14 cellular contexts compared by ENCODE assay signal in the genomic region with DNA sequence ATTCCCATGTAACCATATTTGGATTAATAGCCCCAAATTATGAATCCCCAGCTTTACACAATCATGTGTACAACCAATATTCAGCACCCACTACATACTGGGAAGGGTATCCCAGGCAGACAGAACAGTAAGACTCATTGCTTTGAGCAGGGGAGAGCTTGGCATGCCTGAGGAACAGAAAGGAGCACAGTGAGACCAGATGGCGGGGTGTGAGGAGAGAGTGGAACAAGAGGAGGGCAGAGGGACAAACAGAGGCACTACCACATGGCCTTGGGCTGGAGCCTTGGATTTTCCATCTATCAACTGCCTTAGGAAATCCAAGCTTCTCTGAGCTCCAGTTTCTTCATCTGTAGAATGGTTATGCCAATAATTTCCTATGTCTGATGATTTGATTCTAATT. TPM values are rescaled to one million over a fixed set of nuclear protein-coding genes. Genes with fewer than 3 reads are reported as not detected.
DNase-seq lines count a peak whose midpoint lies in the region; FAIRE-seq and TF ChIP-seq lines count a peak whose summit lies in the region.
"Had no signal": no experiment of that assay in that cellular context is flagged by ENCODE, and none has a peak within 500 bp of the region (broad histone marks: within the 10 kb centered on the region; RNA-seq: fewer than 3 reads in every experiment).

No MANE protein-coding gene starts in this region.

- TF ChIP-seq CTCF in keratinocyte (optimal IDR thresholded peaks at IDR 0.05 in 1 of 3, IDR thresholded peaks at IDR 0.05 in 1 of 3, conservative IDR thresholded peaks at IDR 0.05 in 1 of 3; ENCODE audit: extremely low read depth in 1 of 3, insufficient read depth in 2 of 3, low read length in 3 of 3) (no peak), lower leg skin (IDR thresholded peaks at IDR 0.05) (no peak)

- peak overlapping the region; percentile 100 for H3K4me3 Mint-ChIP-seq in T-helper 1 cell treated with Interleukin-12 subunit alpha and Interleukin-12 subunit beta and Interleukin-4 antibody, amounts not matched to agents 30 μg/mL and 1 μg/mL, for 36 hours
- peak overlapping the region; percentile 34 for H3K4me3 Mint-ChIP-seq in activated T-helper 2 cell treated with anti-CD3 and anti-CD28 coated beads, Interferon-gamma antibody, Interleukin-2, Interleukin-4, amounts not matched to agents 10 μg/mL and 5 μg/mL and 100 μg/mL, durations not matched to agents 14 hours and 24 hours and 36 hours (ENCODE audit: low read depth)

- H3K27me3 Mint-ChIP-seq in T-helper 1 cell treated with Interleukin-12 subunit alpha and Interleukin-12 subunit beta and Interleukin-4 antibody, amounts not matched to agents 30 μg/mL and 1 μg/mL, for 36 hours (ENCODE audit: low read depth): no peaks in the 10 kb centered on the region
- H3K27me3 Mint-ChIP-seq in activated T-helper 2 cell treated with anti-CD3 and anti-CD28 coated beads, Interferon-gamma antibody, Interleukin-2, Interleukin-4, amounts not matched to agents 10 μg/mL and 5 μg/mL and 100 μg/mL, durations not matched to agents 14 hours and 24 hours and 36 hours (ENCODE audit: low read depth): no peaks in the 10 kb centered on the region

- H3K4me1 ChIP-seq in keratinocyte (ENCODE audit: control insufficient read depth, extremely low read depth, insufficient read depth, low read length): peaks cover 72% of the 10 kb centered on the region

- FAIRE-seq in keratinocyte (lab: Jason Lieb, UNC): no peak
- FAIRE-seq: GM19239 had no signal

- peaks cover 71% of the 10 kb centered on the region for H3K4me1 Mint-ChIP-seq in T-helper 1 cell treated with Interleukin-12 subunit alpha and Interleukin-12 subunit beta and Interleukin-4 antibody, amounts not matched to agents 30 μg/mL and 1 μg/mL, for 36 hours (ENCODE audit: low read depth)
- peaks cover 67% of the 10 kb centered on the region for H3K4me1 Mint-ChIP-seq in activated T-helper 2 cell treated with anti-CD3 and anti-CD28 coated beads, Interferon-gamma antibody, Interleukin-2, Interleukin-4, amounts not matched to agents 10 μg/mL and 5 μg/mL and 100 μg/mL, durations not matched to agents 14 hours and 24 hours and 36 hours (ENCODE audit: low read depth)

- H3K4me2 ChIP-seq in keratinocyte (ENCODE audit: control insufficient read depth, extremely low read depth, insufficient read depth, low read depth, low read length): peak overlapping the region; percentile 94
- H3K4me2 ChIP-seq: hepatocyte had no signal

- 75 to 78% methylated on average over 1 of the region's 1 CpG for WGBS in lower leg skin, 2 donors

- H3K4me3 ChIP-seq in H7 (ENCODE audit: insufficient read depth, low read depth, low read length) (no peak overlapping the region), keratinocyte (ENCODE audit: control insufficient read depth in 2 of 3, extremely low read depth in 1 of 3, insufficient read depth in 2 of 3, low read depth in 1 of 3, low read length in 3 of 3) (peak overlapping the region in 2 of 3 experiments; percentile 4 to 28), lower leg skin (ENCODE audit: low read depth, poor library complexity, severe bottlenecking) (no peak overlapping the region)
- H3K4me3 ChIP-seq: hepatocyte had no signal

- peak overlapping the region; percentile 97 for H3K27ac ChIP-seq in keratinocyte (ENCODE audit: control insufficient read depth, insufficient read depth, low read length)
- H3K27ac ChIP-seq: hepatocyte had no signal

- H3K36me3 Mint-ChIP-seq in T-helper 1 cell treated with Interleukin-12 subunit alpha and Interleukin-12 subunit beta and Interleukin-4 antibody, amounts not matched to agents 30 μg/mL and 1 μg/mL, for 36 hours (ENCODE audit: low read depth): peaks cover 68% of the 10 kb centered on the region
- H3K36me3 Mint-ChIP-seq in activated T-helper 2 cell treated with anti-CD3 and anti-CD28 coated beads, Interferon-gamma antibody, Interleukin-2, Interleukin-4, amounts not matched to agents 10 μg/mL and 5 μg/mL and 100 μg/mL, durations not matched to agents 14 hours and 24 hours and 36 hours (ENCODE audit: low read depth): peaks cover 71% of the 10 kb centered on the region

- DNase-seq in T-helper 1 cell: no peak
- peak; percentile 8 for DNase-seq in H7
- no peak for DNase-seq in activated T-helper 2 cell treated with anti-CD3 and anti-CD28 coated beads, Interferon-gamma antibody, Interleukin-2, Interleukin-4, amounts not matched to agents 10 μg/mL and 5 μg/mL and 100 μg/mL, durations not matched to agents 14 hours and 24 hours and 36 hours (ENCODE audit: low spot score)
- DNase-seq in keratinocyte (ENCODE audit: low read depth, low spot score): no peak
- DNase-seq in lower leg skin (ENCODE audit: low spot score in 2 of 2): no peak
- DNase-seq in NCI-H146 (lab: John Stamatoyannopoulos, UW): no peak
- DNase-seq in nucleus accumbens (lab: John Stamatoyannopoulos, UW): no peak
- DNase-seq: Kasumi-1, NCI-H1694, NCI-H510A treated with DMSO at 0.1 percent for 48 hours, upper lobe of left lung had no signal

- H4K20me1 ChIP-seq in keratinocyte (ENCODE audit: control insufficient read depth, extremely low read depth, insufficient read depth, low read length): no peaks in the 10 kb centered on the region

- peaks cover 40% of the 10 kb centered on the region for H3K79me2 ChIP-seq in keratinocyte (ENCODE audit: control insufficient read depth, insufficient read depth, low read length)

- no peak overlapping the region for H2AFZ ChIP-seq in keratinocyte (ENCODE audit: control insufficient read depth, low read length)
- H2AFZ ChIP-seq: hepatocyte had no signal

- peak overlapping the region; percentile 2 for H3K9ac ChIP-seq in keratinocyte (ENCODE audit: control insufficient read depth, extremely low read depth, insufficient read depth, low read length)

- no peak for TF ChIP-seq POLR2A in lower leg skin (IDR thresholded peaks at IDR 0.05)

- H3K27ac Mint-ChIP-seq in T-helper 1 cell treated with Interleukin-12 subunit alpha and Interleukin-12 subunit beta and Interleukin-4 antibody, amounts not matched to agents 30 μg/mL and 1 μg/mL, for 36 hours: peak overlapping the region; percentile 59
- H3K27ac Mint-ChIP-seq in activated T-helper 2 cell treated with anti-CD3 and anti-CD28 coated beads, Interferon-gamma antibody, Interleukin-2, Interleukin-4, amounts not matched to agents 10 μg/mL and 5 μg/mL and 100 μg/mL, durations not matched to agents 14 hours and 24 hours and 36 hours: peak overlapping the region; percentile 42

- dilution Hi-C loops in keratinocyte (cut with MboI; ENCODE audit: extremely low pct_ligation_motif_present, low sequenced_read_pairs): no loop called here

- H3K9me1 ChIP-seq in keratinocyte (ENCODE audit: control insufficient read depth, extremely low read depth, insufficient read depth, low read length): no peaks in the 10 kb centered on the region

- intact Hi-C loops in activated T-helper 2 cell treated with anti-CD3 and anti-CD28 coated beads, Interferon-gamma antibody, Interleukin-2, Interleukin-4, amounts not matched to agents 10 μg/mL and 5 μg/mL and 100 μg/mL, durations not matched to agents 14 hours and 24 hours and 36 hours (cut with micrococcal nuclease): loop anchor here (5.0 kb wide), 1 partner anchor 952 kb away; a partner anchor contains a TSS
- intact Hi-C loops in lower leg skin (cut with DNase I; ENCODE audit: low total_unique reads): no loop called here

- H3K27me3 ChIP-seq in H7 (ENCODE audit: control insufficient read depth, insufficient read depth, low read length): peaks cover 35% of the 10 kb centered on the region
- H3K27me3 ChIP-seq in keratinocyte (ENCODE audit: control insufficient read depth, extremely low read depth, insufficient read depth, low read length): no peaks in the 10 kb centered on the region
- H3K27me3 ChIP-seq: hepatocyte, upper lobe of left lung had no signal

- H3K9me3 ChIP-seq in keratinocyte (ENCODE audit: control insufficient read depth, low read depth, low read length): no peaks in the 10 kb centered on the region
- H3K9me3 ChIP-seq: upper lobe of left lung had no signal

- H3K36me3 ChIP-seq in H7 (replicated peaks; ENCODE audit: control insufficient read depth, insufficient read depth, low read length): no peaks in the 10 kb centered on the region
- H3K36me3 ChIP-seq in keratinocyte (ENCODE audit: control insufficient read depth in 2 of 2, extremely low read depth in 1 of 2, insufficient read depth in 2 of 2, low read length in 2 of 2): peaks cover 14 to 45% of the 10 kb centered on the region in 2 experiments

- H3K9me3 Mint-ChIP-seq in T-helper 1 cell treated with Interleukin-12 subunit alpha and Interleukin-12 subunit beta and Interleukin-4 antibody, amounts not matched to agents 30 μg/mL and 1 μg/mL, for 36 hours: no peaks in the 10 kb centered on the region
- H3K9me3 Mint-ChIP-seq in activated T-helper 2 cell treated with anti-CD3 and anti-CD28 coated beads, Interferon-gamma antibody, Interleukin-2, Interleukin-4, amounts not matched to agents 10 μg/mL and 5 μg/mL and 100 μg/mL, durations not matched to agents 14 hours and 24 hours and 36 hours: no peaks in the 10 kb centered on the region

RNA-seq across cellular contexts. Expression of a gene that starts 3.8 kb away (rescaled TPM):
- 7.9 and 10.9 TPM in 2 replicates for total RNA-seq in H7 (2014; rRNA removed; shearing (Covaris generic))
- 218 and 242 TPM in 2 replicates for total RNA-seq in activated T-helper 2 cell treated with anti-CD3 and anti-CD28 coated beads, Interferon-gamma antibody, Interleukin-2, Interleukin-4, amounts not matched to agents 10 μg/mL and 5 μg/mL and 100 μg/mL, durations not matched to agents 14 hours and 24 hours and 36 hours
- polyA plus RNA-seq in keratinocyte: 161 to 263 TPM (median 174 TPM) in 3 replicates
- polyA plus RNA-seq in keratinocyte (2011; ENCODE audit: low read depth): 268 TPM
- 161 and 169 TPM in 2 replicates for polyA plus RNA-seq in keratinocyte (2011; cell fraction: cytosol; rRNA removed)
- polyA plus RNA-seq in keratinocyte (2011; cell fraction: nucleus; rRNA removed): 591 and 684 TPM in 2 replicates
- 207 and 259 TPM in 2 replicates for polyA plus RNA-seq in keratinocyte (2012; ENCODE audit: low replicate concordance)
- polyA minus RNA-seq in keratinocyte: 217 to 364 TPM (median 266 TPM) in 3 replicates
- 149 TPM for polyA minus RNA-seq in keratinocyte (2011; cell fraction: cytosol; rRNA and poly(A)+ RNA removed)
- 177 and 285 TPM in 2 replicates for polyA minus RNA-seq in keratinocyte (2011; cell fraction: nucleus; rRNA and poly(A)+ RNA removed)
- 100 to 1,000 TPM; 139 to 354 (median 176) TPM for total RNA-seq in lower leg skin

RNA-seq across cellular contexts. Expression of a gene that starts 7.1 kb away (rescaled TPM):
- total RNA-seq in H7 (2014; rRNA removed; shearing (Covaris generic)): 94.2 and 97.8 TPM in 2 replicates
- 37.5 and 43.4 TPM in 2 replicates for total RNA-seq in activated T-helper 2 cell treated with anti-CD3 and anti-CD28 coated beads, Interferon-gamma antibody, Interleukin-2, Interleukin-4, amounts not matched to agents 10 μg/mL and 5 μg/mL and 100 μg/mL, durations not matched to agents 14 hours and 24 hours and 36 hours
- 43.6 to 63.4 TPM (median 61.6 TPM) in 3 replicates for polyA plus RNA-seq in keratinocyte
- 30.7 TPM for polyA plus RNA-seq in keratinocyte (2011; ENCODE audit: low read depth)
- 53.4 and 60.0 TPM in 2 replicates for polyA plus RNA-seq in keratinocyte (2011; cell fraction: cytosol; rRNA removed)
- polyA plus RNA-seq in keratinocyte (2011; cell fraction: nucleus; rRNA removed): 30.7 and 33.5 TPM in 2 replicates
- polyA plus RNA-seq in keratinocyte (2012; ENCODE audit: low replicate concordance): 27.5 and 45.0 TPM in 2 replicates
- polyA minus RNA-seq in keratinocyte: 17.1 to 27.9 TPM (median 19.2 TPM) in 3 replicates
- 29.0 TPM for polyA minus RNA-seq in keratinocyte (2011; cell fraction: cytosol; rRNA and poly(A)+ RNA removed)
- polyA minus RNA-seq in keratinocyte (2011; cell fraction: nucleus; rRNA and poly(A)+ RNA removed): 9.0 and 14.3 TPM in 2 replicates
- 10 to 100 TPM; 46.8 to 63.7 (median 49.1) TPM for total RNA-seq in lower leg skin

RNA-seq across cellular contexts. Expression of a gene that starts 31.1 kb away (rescaled TPM):
- 28.4 and 38.1 TPM in 2 replicates for total RNA-seq in H7 (2014; rRNA removed; shearing (Covaris generic))
- 0.32 and 0.37 TPM in 2 replicates for total RNA-seq in activated T-helper 2 cell treated with anti-CD3 and anti-CD28 coated beads, Interferon-gamma antibody, Interleukin-2, Interleukin-4, amounts not matched to agents 10 μg/mL and 5 μg/mL and 100 μg/mL, durations not matched to agents 14 hours and 24 hours and 36 hours
- polyA plus RNA-seq in keratinocyte: 1.3 to 2.1 TPM (median 1.4 TPM) in 3 replicates
- polyA plus RNA-seq in keratinocyte (2011; ENCODE audit: low read depth): 0.89 TPM
- polyA plus RNA-seq in keratinocyte (2011; cell fraction: cytosol; rRNA removed): 2.3 and 2.7 TPM in 2 replicates
- 2.9 and 3.1 TPM in 2 replicates for polyA plus RNA-seq in keratinocyte (2011; cell fraction: nucleus; rRNA removed)
- polyA plus RNA-seq in keratinocyte (2012; ENCODE audit: low replicate concordance): 1.0 and 2.2 TPM in 2 replicates
- 2.1 to 4.9 TPM (median 4.3 TPM) in 3 replicates for polyA minus RNA-seq in keratinocyte
- 0.96 TPM for polyA minus RNA-seq in keratinocyte (2011; cell fraction: cytosol; rRNA and poly(A)+ RNA removed)
- 1.0 and 1.5 TPM in 2 replicates for polyA minus RNA-seq in keratinocyte (2011; cell fraction: nucleus; rRNA and poly(A)+ RNA removed)
- 10 to 100 TPM; 17.2 to 49.3 (median 34.2) TPM for total RNA-seq in lower leg skin

RNA-seq across cellular contexts. Expression of a gene that starts 31.9 kb away (rescaled TPM):
- total RNA-seq in H7 (2014; rRNA removed; shearing (Covaris generic)): 63.3 and 68.0 TPM in 2 replicates
- 116 and 121 TPM in 2 replicates for total RNA-seq in activated T-helper 2 cell treated with anti-CD3 and anti-CD28 coated beads, Interferon-gamma antibody, Interleukin-2, Interleukin-4, amounts not matched to agents 10 μg/mL and 5 μg/mL and 100 μg/mL, durations not matched to agents 14 hours and 24 hours and 36 hours
- polyA plus RNA-seq in keratinocyte: 34.3 to 49.3 TPM (median 47.3 TPM) in 3 replicates
- polyA plus RNA-seq in keratinocyte (2011; ENCODE audit: low read depth): 6.5 TPM
- 24.9 and 27.4 TPM in 2 replicates for polyA plus RNA-seq in keratinocyte (2011; cell fraction: cytosol; rRNA removed)
- 42.3 and 56.9 TPM in 2 replicates for polyA plus RNA-seq in keratinocyte (2011; cell fraction: nucleus; rRNA removed)
- 22.4 and 30.3 TPM in 2 replicates for polyA plus RNA-seq in keratinocyte (2012; ENCODE audit: low replicate concordance)
- 34.3 to 46.8 TPM (median 36.0 TPM) in 3 replicates for polyA minus RNA-seq in keratinocyte
- 15.5 TPM for polyA minus RNA-seq in keratinocyte (2011; cell fraction: cytosol; rRNA and poly(A)+ RNA removed)
- 14.0 and 18.6 TPM in 2 replicates for polyA minus RNA-seq in keratinocyte (2011; cell fraction: nucleus; rRNA and poly(A)+ RNA removed)
- 10 to 100 TPM; 18.3 to 25.2 (median 24.0) TPM for total RNA-seq in lower leg skin

RNA-seq across cellular contexts. Expression of a gene that starts 39.1 kb away (rescaled TPM):
- 52.1 and 52.4 TPM in 2 replicates for total RNA-seq in H7 (2014; rRNA removed; shearing (Covaris generic))
- total RNA-seq in activated T-helper 2 cell treated with anti-CD3 and anti-CD28 coated beads, Interferon-gamma antibody, Interleukin-2, Interleukin-4, amounts not matched to agents 10 μg/mL and 5 μg/mL and 100 μg/mL, durations not matched to agents 14 hours and 24 hours and 36 hours: 47.9 and 51.0 TPM in 2 replicates
- polyA plus RNA-seq in keratinocyte: 132 to 162 TPM (median 138 TPM) in 3 replicates
- polyA plus RNA-seq in keratinocyte (2011; ENCODE audit: low read depth): 59.4 TPM
- polyA plus RNA-seq in keratinocyte (2011; cell fraction: cytosol; rRNA removed): 144 and 200 TPM in 2 replicates
- 135 and 138 TPM in 2 replicates for polyA plus RNA-seq in keratinocyte (2011; cell fraction: nucleus; rRNA removed)
- 72.8 and 76.8 TPM in 2 replicates for polyA plus RNA-seq in keratinocyte (2012; ENCODE audit: low replicate concordance)
- 66.2 to 176 TPM (median 141 TPM) in 3 replicates for polyA minus RNA-seq in keratinocyte
- polyA minus RNA-seq in keratinocyte (2011; cell fraction: cytosol; rRNA and poly(A)+ RNA removed): 86.9 TPM
- polyA minus RNA-seq in keratinocyte (2011; cell fraction: nucleus; rRNA and poly(A)+ RNA removed): 46.7 and 80.8 TPM in 2 replicates
- total RNA-seq in lower leg skin: 100 to 1,000 TPM in 3 of 4 donors, 10 to 100 TPM in 1; 96.9 to 141 (median 129) TPM

Comparison
In these comparisons a context has a peak if more than half of its experiments do, and no peak if none do; other contexts are left out.
1. H3K4me3 ChIP-seq: peak in keratinocyte (2 of 3); none in H7 (single experiment) and lower leg skin (single experiment).
2. RNA of a gene that starts 3.8 kb away (total RNA-seq): 218 to 242 TPM in activated T-helper 2 cell treated with anti-CD3 and anti-CD28 coated beads, Interferon-gamma antibody, Interleukin-2, Interleukin-4, amounts not matched to agents 10 μg/mL and 5 μg/mL and 100 μg/mL, durations not matched to agents 14 hours and 24 hours and 36 hours and 139 to 354 TPM in lower leg skin; 7.9 to 10.9 TPM in H7; every median in the first group is over 10 times any median in the second.
3. RNA of a gene that starts 31.1 kb away (total RNA-seq): 17.2 to 49.3 TPM in lower leg skin and 28.4 to 38.1 TPM in H7; 0.32 to 0.37 TPM in activated T-helper 2 cell treated with anti-CD3 and anti-CD28 coated beads, Interferon-gamma antibody, Interleukin-2, Interleukin-4, amounts not matched to agents 10 μg/mL and 5 μg/mL and 100 μg/mL, durations not matched to agents 14 hours and 24 hours and 36 hours; every median in the first group is over 10 times any median in the second.